8 cellular contexts compared by ENCODE assay signal in genomic region chr17:76529224-76529642, GRCh38. TPM values are rescaled to one million over a fixed set of nuclear protein-coding genes. Genes with fewer than 3 reads are reported as not detected.
DNase-seq lines count a peak whose midpoint lies in the region; ATAC-seq and TF ChIP-seq lines count a peak whose summit lies in the region.

No MANE protein-coding gene starts in this region.

- H3K9me3 Mint-ChIP-seq in MCF 10A (ENCODE audit: unreplicated experiment): no peaks in the 10 kb centered on the region

- H3K27ac Mint-ChIP-seq in MCF 10A (ENCODE audit: low read depth, unreplicated experiment): peak overlapping the region; percentile 9

- in situ Hi-C loops in G401 (cut with HindIII; ENCODE audit: low sequenced_read_pairs): no loop called here

- POLR2A ChIA-PET in MCF 10A (lab: Yijun Ruan, JAX): interaction anchor here (0.6 to 5.0 kb wide), 9 partner anchors 11 to 1511 kb away, joined by 3 to 55 read pairs (median 4); partner anchors contain the start of gene PRCD

- DNase-seq in HT1080 (ENCODE audit: low read depth) (peak; percentile 47), MCF 10A (ENCODE audit: unreplicated experiment) (peak; percentile 85), left lung (peak in 1 of 2 donors; percentile 83), RPMI8226 (no peak), G401 (ENCODE audit: low spot score) (no peak)

- intact Hi-C loops in MCF 10A (cut with micrococcal nuclease) (no loop called here), left lung (cut with DNase I) (no loop called here)

- H3K4me3 Mint-ChIP-seq in MCF 10A (ENCODE audit: unreplicated experiment): no peak overlapping the region

- whole genome bisulfite sequencing in thymus: 87% methylated on average over 9 of the region's 9 CpGs

- no peaks in the 10 kb centered on the region for H3K36me3 Mint-ChIP-seq in MCF 10A (ENCODE audit: insufficient read depth, unreplicated experiment)

- H3K4me3 ChIP-seq in left lung (no peak overlapping the region), thymus (ENCODE audit: low read length) (peak overlapping the region; percentile 53)

- peaks cover 47 to 63% of the 10 kb centered on the region in 2 donors for H3K4me1 ChIP-seq in left lung
- H3K4me1 ChIP-seq in thymus (ENCODE audit: control insufficient read depth, insufficient read depth, low read length): peaks cover 23% of the 10 kb centered on the region

- ATAC-seq in left lung: peak; percentile 72
- ATAC-seq in GM18867 (IDR thresholded peaks at IDR 0.05; ENCODE audit: unreplicated experiment): no peak
- ATAC-seq in HG02840 (IDR thresholded peaks at IDR 0.05; ENCODE audit: low FRiP score, unreplicated experiment): no peak

- no peaks in the 10 kb centered on the region for H3K27me3 Mint-ChIP-seq in MCF 10A (ENCODE audit: insufficient read depth, unreplicated experiment)

- H3K27me3 ChIP-seq in left lung (no peaks in the 10 kb centered on the region), thymus (ENCODE audit: control insufficient read depth, insufficient read depth) (no peaks in the 10 kb centered on the region)

- TF ChIP-seq CTCF in MCF 10A (IDR thresholded peaks at IDR 0.05; ENCODE audit: unreplicated experiment) (no peak), left lung (IDR thresholded peaks at IDR 0.05) (no peak)

- no TSS peak for BruUV-seq in MCF 10A (replicated peaks; lab: Mats Ljungman, UMichigan)

- H3K27ac ChIP-seq in left lung (peak overlapping the region; percentile 80 to 89), thymus (ENCODE audit: low read depth) (peak overlapping the region; percentile 99)

- H3K36me3 ChIP-seq in left lung: no peaks in the 10 kb centered on the region
- H3K36me3 ChIP-seq in thymus (ENCODE audit: control insufficient read depth, insufficient read depth): no peaks in the 10 kb centered on the region

- H3K4me1 Mint-ChIP-seq in MCF 10A (ENCODE audit: insufficient read depth, unreplicated experiment): peaks cover 28% of the 10 kb centered on the region

- CTCF ChIA-PET in MCF 10A (lab: Yijun Ruan, JAX): interaction anchor here (1.6 to 3.8 kb wide), 4 partner anchors 17 to 95 kb away, joined by 7 to 18 read pairs (median 12); no protein-coding TSS in a partner anchor

- H3K9me3 ChIP-seq in left lung (no peaks in the 10 kb centered on the region), thymus (ENCODE audit: control insufficient read depth) (no peaks in the 10 kb centered on the region)

RNA-seq across cellular contexts. Expression of gene CYGB, which starts 8.3 kb away (rescaled TPM):
- 0.14 and 0.37 TPM in 2 replicates for total RNA-seq in HT1080 (2014; rRNA removed; shearing (Covaris generic))
- 0.97 and 0.98 TPM in 2 replicates for polyA plus RNA-seq in HT1080 (2015; cell fraction: cytosol; rRNA removed)
- 0.37 and 0.87 TPM in 2 replicates for polyA plus RNA-seq in HT1080 (2015; cell fraction: nucleus; rRNA removed)
- total RNA-seq in MCF 10A (2022): not detected in 2 replicates
- 10 to 100 TPM; 10.2 to 13.7 TPM for total RNA-seq in left lung
- polyA plus RNA-seq in thymus: 12.1 TPM
- 3.1 and 3.3 TPM in 2 replicates for total RNA-seq in G401 (2014; rRNA removed; shearing (Covaris generic))

RNA-seq across cellular contexts. Expression of gene PRCD, which starts 10.6 kb away (rescaled TPM):
- 1.5 TPM in 1 of 2 replicates, not detected in the other for total RNA-seq in HT1080 (2014; rRNA removed; shearing (Covaris generic))
- polyA plus RNA-seq in HT1080 (2015; cell fraction: cytosol; rRNA removed): 0.86 and 1.5 TPM in 2 replicates
- 0.72 and 0.79 TPM in 2 replicates for polyA plus RNA-seq in HT1080 (2015; cell fraction: nucleus; rRNA removed)
- total RNA-seq in MCF 10A (2022) (not detected in 2 replicates), left lung (1 to 10 TPM; 1.3 to 2.9 TPM)
- 16.8 TPM for polyA plus RNA-seq in thymus
- 9.4 and 12.2 TPM in 2 replicates for total RNA-seq in G401 (2014; rRNA removed; shearing (Covaris generic))

RNA-seq across cellular contexts. Expression of gene RHBDF2, which starts 28.0 kb away (rescaled TPM):
- 22.8 and 25.2 TPM in 2 replicates for total RNA-seq in HT1080 (2014; rRNA removed; shearing (Covaris generic))
- 24.4 and 29.8 TPM in 2 replicates for polyA plus RNA-seq in HT1080 (2015; cell fraction: cytosol; rRNA removed)
- polyA plus RNA-seq in HT1080 (2015; cell fraction: nucleus; rRNA removed): 69.4 and 75.2 TPM in 2 replicates
- 17.5 and 33.4 TPM in 2 replicates for total RNA-seq in MCF 10A (2022)
- 10 to 100 TPM; 24.9 to 61.7 TPM for total RNA-seq in left lung
- polyA plus RNA-seq in thymus: 20.6 TPM
- 4.1 and 13.1 TPM in 2 replicates for total RNA-seq in G401 (2014; rRNA removed; shearing (Covaris generic))

RNA-seq across cellular contexts. Expression of gene ST6GALNAC2, which starts 56.4 kb away (rescaled TPM):
- not detected in 2 replicates for total RNA-seq in HT1080 (2014; rRNA removed; shearing (Covaris generic))
- polyA plus RNA-seq in HT1080 (2015; cell fraction: cytosol; rRNA removed): 0.20 TPM in 1 of 2 replicates, not detected in the other
- polyA plus RNA-seq in HT1080 (2015; cell fraction: nucleus; rRNA removed): 0.20 TPM in 1 of 2 replicates, not detected in the other
- 5.0 and 7.7 TPM in 2 replicates for total RNA-seq in MCF 10A (2022)
- 10 to 100 TPM; 17.5 to 30.2 TPM for total RNA-seq in left lung
- 4.3 TPM for polyA plus RNA-seq in thymus
- total RNA-seq in G401 (2014; rRNA removed; shearing (Covaris generic)): 14.3 and 30.6 TPM in 2 replicates

Comparison
In these comparisons a context has a peak if more than half of its experiments do, and no peak if none do; other contexts are left out.
1. DNase-seq: peak in HT1080 (single experiment) and MCF 10A (single experiment); none in RPMI8226 (single experiment) and G401 (single experiment).